In genomic region chr20:8879669-8880068, GRCh38 we compare ENCODE assay signal across 3 cellular contexts.
A peak's percentile ranks its signal among the peaks of the same experiment; 100 is the strongest.
TF ChIP-seq lines count a peak whose summit lies in the region.

No MANE protein-coding gene starts in this region.

TF ChIP-seq in A549, 52 proteins besides CTCF, POLR2A, EP300 and RAD21:
- no peak for TF ChIP-seq RCOR1 (IDR thresholded peaks at IDR 0.05; ENCODE audit: low read depth, low read length)
- TF ChIP-seq TP53 (CRISPR knock-in tag; IDR thresholded peaks at IDR 0.05), result no peak
- no peak for TF ChIP-seq PHF8 (IDR thresholded peaks at IDR 0.05; ENCODE audit: borderline replicate concordance, low read depth)
- TF ChIP-seq CBX8 (IDR thresholded peaks at IDR 0.05), result no peak
- no peak for TF ChIP-seq FOXS1 (CRISPR knock-in tag; IDR thresholded peaks at IDR 0.05)
- TF ChIP-seq HDAC2 (IDR thresholded peaks at IDR 0.05), result no peak
- no peak for TF ChIP-seq HOXA7 (CRISPR knock-in tag; IDR thresholded peaks at IDR 0.05)
- no peak for TF ChIP-seq PBX3 (IDR thresholded peaks at IDR 0.05)
- no peak for TF ChIP-seq FOSL2 (IDR thresholded peaks at IDR 0.05)
- TF ChIP-seq FOSL2 (CRISPR knock-in tag; IDR thresholded peaks at IDR 0.05), result no peak
- no peak for TF ChIP-seq MAFK (IDR thresholded peaks at IDR 0.05; ENCODE audit: partially characterized antibody)
- TF ChIP-seq KDM5A (IDR thresholded peaks at IDR 0.05), result no peak
- no peak for TF ChIP-seq MYC (IDR thresholded peaks at IDR 0.05; ENCODE audit: borderline replicate concordance, low read length)
- TF ChIP-seq USF2 (IDR thresholded peaks at IDR 0.05), result no peak

TF ChIP-seq in IMR-90, 13 proteins besides CTCF, POLR2A, EP300 and RAD21:
- TF ChIP-seq CHD1 (IDR thresholded peaks at IDR 0.05; ENCODE audit: low read depth, low read length) (no peak), RFX5 (IDR thresholded peaks at IDR 0.05; ENCODE audit: low read depth, low read length) (no peak), SMC3 (IDR thresholded peaks at IDR 0.05; ENCODE audit: low read depth, low read length) (no peak), ELK1 (IDR thresholded peaks at IDR 0.05; ENCODE audit: borderline replicate concordance, low read depth, low read length) (no peak), USF2 (IDR thresholded peaks at IDR 0.05; ENCODE audit: low read depth, low read length) (no peak), FOS (IDR thresholded peaks at IDR 0.05; ENCODE audit: low read depth, low read length) (no peak), MXI1 (IDR thresholded peaks at IDR 0.05; ENCODE audit: borderline replicate concordance, low read depth, low read length) (no peak), MAZ (IDR thresholded peaks at IDR 0.05; ENCODE audit: borderline replicate concordance, low read depth, low read length) (no peak), MAFK (IDR thresholded peaks at IDR 0.05; ENCODE audit: low read depth, low read length) (no peak), BHLHE40 (IDR thresholded peaks at IDR 0.05; ENCODE audit: low read depth, low read length) (no peak), CEBPB (IDR thresholded peaks at IDR 0.05; ENCODE audit: low read depth, low read length) (no peak), RCOR1 (IDR thresholded peaks at IDR 0.05; ENCODE audit: insufficient replicate concordance, low read length) (no peak), NFE2L2 (IDR thresholded peaks at IDR 0.05; ENCODE audit: low read depth, low read length) (no peak)

TF ChIP-seq in H1, 55 proteins besides CTCF, POLR2A, EP300 and RAD21:
- no peak for TF ChIP-seq NANOG (IDR thresholded peaks at IDR 0.05; ENCODE audit: insufficient read depth, low read depth, low read length, poor library complexity, severe bottlenecking)
- 0 out of 2 replicates have a peak, but pooled peaks have one; percentile 13 for TF ChIP-seq TEAD4 (IDR thresholded peaks at IDR 0.05; ENCODE audit: low read depth, low read length)
